1 cellular context compared by ENCODE assay signal in genomic region chr2:99345446-99345845, GRCh38. TPM values are rescaled to one million over a fixed set of nuclear protein-coding genes. Genes with fewer than 3 reads are reported as not detected.
"Had no signal": no experiment of that assay in that cellular context is flagged by ENCODE, and none has a peak within 500 bp of the region (broad histone marks: within the 10 kb centered on the region; RNA-seq: fewer than 3 reads in every experiment).

No MANE protein-coding gene starts in this region.

RNA-seq across cellular contexts. Expression of gene LYG1, which starts 44.4 kb away (rescaled TPM):
- total RNA-seq: vagina had no signal
